ENCODE assay signal across 1 cellular context in genomic region chr19:17097593-17098126, GRCh38.
TF ChIP-seq lines count a peak whose summit lies in the region.

No MANE protein-coding gene starts in this region.

TF ChIP-seq in K562, 482 proteins besides CTCF, POLR2A, EP300 and RAD21 (continued from another document and continues in another):
- TF ChIP-seq, protein P1, sequence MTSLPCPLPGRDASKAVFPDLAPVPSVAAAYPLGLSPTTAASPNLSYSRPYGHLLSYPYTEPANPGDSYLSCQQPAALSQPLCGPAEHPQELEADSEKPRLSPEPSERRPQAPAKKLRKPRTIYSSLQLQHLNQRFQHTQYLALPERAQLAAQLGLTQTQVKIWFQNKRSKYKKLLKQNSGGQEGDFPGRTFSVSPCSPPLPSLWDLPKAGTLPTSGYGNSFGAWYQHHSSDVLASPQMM (CRISPR knock-in tag; IDR thresholded peaks at IDR 0.05), result no peak
- TF ChIP-seq ZNF431 (CRISPR knock-in tag; IDR thresholded peaks at IDR 0.05), result no peak
- TF ChIP-seq ZNF239 (CRISPR knock-in tag; IDR thresholded peaks at IDR 0.05), result peak; percentile 100
- TF ChIP-seq CUX1 (CRISPR knock-in tag; IDR thresholded peaks at IDR 0.05), result no peak
- no peak for TF ChIP-seq SAFB2 (IDR thresholded peaks at IDR 0.05; ENCODE audit: borderline replicate concordance, low read depth, low read length, severe bottlenecking)
- TF ChIP-seq PHF21A (IDR thresholded peaks at IDR 0.05; ENCODE audit: borderline replicate concordance, low read depth), result no peak
- TF ChIP-seq MAFF (IDR thresholded peaks at IDR 0.05; ENCODE audit: low read length), result peak; percentile 96
- TF ChIP-seq JUNB (CRISPR knock-in tag; conservative IDR thresholded peaks at IDR 0.05), result no peak
- TF ChIP-seq THAP12 (CRISPR knock-in tag; IDR thresholded peaks at IDR 0.05), result no peak
- TF ChIP-seq NFE2 (IDR thresholded peaks at IDR 0.05; ENCODE audit: low read depth), result peak; percentile 98
- TF ChIP-seq, protein P2, sequence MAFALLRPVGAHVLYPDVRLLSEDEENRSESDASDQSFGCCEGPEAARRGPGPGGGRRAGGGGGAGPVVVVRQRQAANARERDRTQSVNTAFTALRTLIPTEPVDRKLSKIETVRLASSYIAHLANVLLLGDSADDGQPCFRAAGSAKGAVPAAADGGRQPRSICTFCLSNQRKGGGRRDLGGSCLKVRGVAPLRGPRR (CRISPR knock-in tag; IDR thresholded peaks at IDR 0.05), result no peak
- no peak for TF ChIP-seq ZNF41 (CRISPR knock-in tag; conservative IDR thresholded peaks at IDR 0.05)
- TF ChIP-seq L3MBTL2 (IDR thresholded peaks at IDR 0.05), result peak; percentile 40; the same call in 1 of the 2 replicates
- TF ChIP-seq ZEB2 (IDR thresholded peaks at IDR 0.05), result no peak
- 0 out of 2 replicates have a peak, but pooled peaks have one; percentile 15 for TF ChIP-seq SMAD3 (CRISPR knock-in tag; conservative IDR thresholded peaks at IDR 0.05)
- no peak for TF ChIP-seq TGIF2 (CRISPR knock-in tag; IDR thresholded peaks at IDR 0.05)
- TF ChIP-seq RUNX1 (IDR thresholded peaks at IDR 0.05; ENCODE audit: low read depth), result no peak
- peak; percentile 98 for TF ChIP-seq MAFG (tag; conservative IDR thresholded peaks at IDR 0.05)
- TF ChIP-seq MLX (CRISPR knock-in tag; conservative IDR thresholded peaks at IDR 0.05), result no peak
- peak in 1 of 2 experiments; percentile 40; a peak in 1 of 4 replicates for TF ChIP-seq MAZ (CRISPR knock-in tag; conservative IDR thresholded peaks at IDR 0.05 in 1 of 2, IDR thresholded peaks at IDR 0.05 in 1 of 2)
- no peak for TF ChIP-seq ID3 (CRISPR knock-in tag; IDR thresholded peaks at IDR 0.05)
- TF ChIP-seq ID3 (tag; IDR thresholded peaks at IDR 0.05), result no peak
- no peak for TF ChIP-seq SAFB (IDR thresholded peaks at IDR 0.05; ENCODE audit: borderline replicate concordance, low read depth, low read length)
- TF ChIP-seq ZNF3 (CRISPR knock-in tag; IDR thresholded peaks at IDR 0.05), result no peak
- TF ChIP-seq CEBPG (CRISPR knock-in tag; IDR thresholded peaks at IDR 0.05), result no peak
- no peak for TF ChIP-seq CEBPG (tag; conservative IDR thresholded peaks at IDR 0.05 in 1 of 2, IDR thresholded peaks at IDR 0.05 in 1 of 2)
- TF ChIP-seq PHTF2 (CRISPR knock-in tag; IDR thresholded peaks at IDR 0.05), result no peak
- TF ChIP-seq, protein P3, sequence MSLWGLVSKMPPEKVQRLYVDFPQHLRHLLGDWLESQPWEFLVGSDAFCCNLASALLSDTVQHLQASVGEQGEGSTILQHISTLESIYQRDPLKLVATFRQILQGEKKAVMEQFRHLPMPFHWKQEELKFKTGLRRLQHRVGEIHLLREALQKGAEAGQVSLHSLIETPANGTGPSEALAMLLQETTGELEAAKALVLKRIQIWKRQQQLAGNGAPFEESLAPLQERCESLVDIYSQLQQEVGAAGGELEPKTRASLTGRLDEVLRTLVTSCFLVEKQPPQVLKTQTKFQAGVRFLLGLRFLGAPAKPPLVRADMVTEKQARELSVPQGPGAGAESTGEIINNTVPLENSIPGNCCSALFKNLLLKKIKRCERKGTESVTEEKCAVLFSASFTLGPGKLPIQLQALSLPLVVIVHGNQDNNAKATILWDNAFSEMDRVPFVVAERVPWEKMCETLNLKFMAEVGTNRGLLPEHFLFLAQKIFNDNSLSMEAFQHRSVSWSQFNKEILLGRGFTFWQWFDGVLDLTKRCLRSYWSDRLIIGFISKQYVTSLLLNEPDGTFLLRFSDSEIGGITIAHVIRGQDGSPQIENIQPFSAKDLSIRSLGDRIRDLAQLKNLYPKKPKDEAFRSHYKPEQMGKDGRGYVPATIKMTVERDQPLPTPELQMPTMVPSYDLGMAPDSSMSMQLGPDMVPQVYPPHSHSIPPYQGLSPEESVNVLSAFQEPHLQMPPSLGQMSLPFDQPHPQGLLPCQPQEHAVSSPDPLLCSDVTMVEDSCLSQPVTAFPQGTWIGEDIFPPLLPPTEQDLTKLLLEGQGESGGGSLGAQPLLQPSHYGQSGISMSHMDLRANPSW (CRISPR knock-in tag; IDR thresholded peaks at IDR 0.05), result no peak
- TF ChIP-seq NR4A1 (CRISPR knock-in tag; IDR thresholded peaks at IDR 0.05), result no peak
- TF ChIP-seq NR4A1 (tag; IDR thresholded peaks at IDR 0.05), result no peak
- no peak for TF ChIP-seq ZFP1 (CRISPR knock-in tag; IDR thresholded peaks at IDR 0.05)
- peak; percentile 58; the same call in 1 of the 2 replicates for TF ChIP-seq ARID1B (IDR thresholded peaks at IDR 0.05)
- no peak for TF ChIP-seq ELK3 (CRISPR knock-in tag; IDR thresholded peaks at IDR 0.05)
- TF ChIP-seq, protein P4, sequence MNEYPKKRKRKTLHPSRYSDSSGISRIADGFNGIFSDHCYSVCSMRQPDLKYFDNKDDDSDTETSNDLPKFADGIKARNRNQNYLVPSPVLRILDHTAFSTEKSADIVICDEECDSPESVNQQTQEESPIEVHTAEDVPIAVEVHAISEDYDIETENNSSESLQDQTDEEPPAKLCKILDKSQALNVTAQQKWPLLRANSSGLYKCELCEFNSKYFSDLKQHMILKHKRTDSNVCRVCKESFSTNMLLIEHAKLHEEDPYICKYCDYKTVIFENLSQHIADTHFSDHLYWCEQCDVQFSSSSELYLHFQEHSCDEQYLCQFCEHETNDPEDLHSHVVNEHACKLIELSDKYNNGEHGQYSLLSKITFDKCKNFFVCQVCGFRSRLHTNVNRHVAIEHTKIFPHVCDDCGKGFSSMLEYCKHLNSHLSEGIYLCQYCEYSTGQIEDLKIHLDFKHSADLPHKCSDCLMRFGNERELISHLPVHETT (CRISPR knock-in tag; conservative IDR thresholded peaks at IDR 0.05 in 1 of 2, IDR thresholded peaks at IDR 0.05 in 1 of 2), result no peak
- no peak for TF ChIP-seq ZNF24 (IDR thresholded peaks at IDR 0.05)
- peak; percentile 29; the same call in 1 of the 2 replicates for TF ChIP-seq HDAC2 (IDR thresholded peaks at IDR 0.05)
- no peak for TF ChIP-seq SMARCA5 (IDR thresholded peaks at IDR 0.05)
- TF ChIP-seq BRF1 (IDR thresholded peaks at IDR 0.05; ENCODE audit: borderline replicate concordance, extremely low read depth, insufficient read length), result no peak
- TF ChIP-seq NCOA6 (IDR thresholded peaks at IDR 0.05), result no peak
- TF ChIP-seq RB1 (IDR thresholded peaks at IDR 0.05; ENCODE audit: low read depth), result no peak
- no peak for TF ChIP-seq TSC22D4 (tag; IDR thresholded peaks at IDR 0.05)
- no peak for TF ChIP-seq ZBTB8A (IDR thresholded peaks at IDR 0.05; ENCODE audit: partially characterized antibody)
- TF ChIP-seq SMAD2 (IDR thresholded peaks at IDR 0.05; ENCODE audit: low read depth, low read length), result no peak
- no peak for TF ChIP-seq CHD1 (IDR thresholded peaks at IDR 0.05; ENCODE audit: low read length)
- no peak for TF ChIP-seq TSHZ1 (CRISPR knock-in tag; IDR thresholded peaks at IDR 0.05)
- TF ChIP-seq RBM39 (optimal IDR thresholded peaks at IDR 0.05; ENCODE audit: low read depth, low read length), result no peak
- no peak for TF ChIP-seq GATA2 (CRISPR knock-in tag; IDR thresholded peaks at IDR 0.05)
- peak; percentile 96 for TF ChIP-seq MAFK (IDR thresholded peaks at IDR 0.05; ENCODE audit: low read length)
- no peak for TF ChIP-seq BHLHE40 (IDR thresholded peaks at IDR 0.05; ENCODE audit: low read length)
